ENCODE assay signal across 1 cellular context in the genomic region with DNA sequence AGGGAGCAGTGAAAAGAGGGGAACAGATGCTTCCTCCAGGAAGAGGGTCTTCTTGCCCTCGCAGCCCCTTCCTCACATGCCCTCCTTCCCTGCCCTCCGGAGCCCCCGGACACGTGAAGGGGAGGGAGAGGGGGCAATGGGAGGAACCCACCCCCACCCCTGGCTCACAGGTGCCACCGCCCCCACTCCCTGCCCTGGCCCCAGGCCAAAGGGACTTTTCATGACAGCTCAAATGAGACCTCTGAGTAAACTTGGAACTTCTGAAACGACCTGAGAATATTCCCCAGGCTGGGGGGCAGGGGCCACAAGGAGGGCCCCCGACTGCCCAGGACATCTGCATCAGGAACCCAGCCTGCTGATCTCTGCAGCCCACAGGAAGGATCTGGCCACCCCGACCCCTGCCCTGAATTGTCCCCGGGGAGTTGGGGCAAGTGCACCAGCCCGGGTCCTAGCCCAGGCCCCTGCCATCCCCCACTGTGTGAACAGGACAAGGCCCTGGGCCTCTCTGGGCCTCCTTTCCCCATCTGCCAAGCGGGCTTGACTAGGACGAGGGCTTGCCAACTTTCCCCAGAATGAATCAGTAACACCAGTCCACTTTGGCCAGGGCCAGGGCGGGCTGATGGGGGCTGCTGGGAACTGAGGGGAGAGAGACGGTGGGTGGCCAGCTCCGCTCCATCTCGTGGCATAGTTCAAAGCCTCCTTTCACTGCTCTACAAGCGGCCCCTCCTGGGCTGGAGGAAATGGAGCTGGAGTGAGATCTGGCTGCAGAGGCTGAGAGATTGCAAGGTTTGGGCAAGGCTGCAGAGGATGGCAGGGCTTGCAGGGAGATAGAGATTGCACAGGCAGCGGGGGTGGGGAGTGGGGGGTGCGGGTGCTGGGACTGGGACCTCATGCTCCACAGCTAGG.
TF ChIP-seq lines count a peak whose summit lies in the region.

No MANE protein-coding gene starts in this region.

TF ChIP-seq in GM23338, 12 proteins besides CTCF, POLR2A, EP300 and RAD21 (continued from another document):
- TF ChIP-seq ZNF462 (CRISPR knock-in tag; IDR thresholded peaks at IDR 0.05) (no peak), POLR2AphosphoS5 (IDR thresholded peaks at IDR 0.05; ENCODE audit: low read depth) (no peak), EZH2phosphoT487 (IDR thresholded peaks at IDR 0.05; ENCODE audit: unreplicated experiment) (no peak), REST (IDR thresholded peaks at IDR 0.05; ENCODE audit: unreplicated experiment) (no peak), ZNF114 (CRISPR knock-in tag; IDR thresholded peaks at IDR 0.05) (no peak), EZH2 (IDR thresholded peaks at IDR 0.05; ENCODE audit: low read depth, unreplicated experiment) (no peak)
- TF ChIP-seq, protein P1, sequence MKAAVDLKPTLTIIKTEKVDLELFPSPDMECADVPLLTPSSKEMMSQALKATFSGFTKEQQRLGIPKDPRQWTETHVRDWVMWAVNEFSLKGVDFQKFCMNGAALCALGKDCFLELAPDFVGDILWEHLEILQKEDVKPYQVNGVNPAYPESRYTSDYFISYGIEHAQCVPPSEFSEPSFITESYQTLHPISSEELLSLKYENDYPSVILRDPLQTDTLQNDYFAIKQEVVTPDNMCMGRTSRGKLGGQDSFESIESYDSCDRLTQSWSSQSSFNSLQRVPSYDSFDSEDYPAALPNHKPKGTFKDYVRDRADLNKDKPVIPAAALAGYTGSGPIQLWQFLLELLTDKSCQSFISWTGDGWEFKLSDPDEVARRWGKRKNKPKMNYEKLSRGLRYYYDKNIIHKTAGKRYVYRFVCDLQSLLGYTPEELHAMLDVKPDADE (IDR thresholded peaks at IDR 0.05): no peak
